ENCODE assay signal across 16 cellular contexts in genomic region chr2:127740665-127741287, GRCh38. TPM values are rescaled to one million over a fixed set of nuclear protein-coding genes. Genes with fewer than 3 reads are reported as not detected.
A peak's percentile ranks its signal among the peaks of the same experiment; 100 is the strongest.
DNase-seq lines count a peak whose midpoint lies in the region; ATAC-seq, FAIRE-seq and TF ChIP-seq lines count a peak whose summit lies in the region.
"Had no signal": no experiment of that assay in that cellular context is flagged by ENCODE, and none has a peak within 500 bp of the region (broad histone marks: within the 10 kb centered on the region; RNA-seq: fewer than 3 reads in every experiment).

No MANE protein-coding gene starts in this region.

- 0 out of 2 replicates have a peak overlapping the region, but pooled peaks have one; percentile 5 for H3K27ac ChIP-seq in Karpas-422 (ENCODE audit: low read length)
- H3K27ac ChIP-seq in hepatocyte, result peak overlapping the region; percentile 54
- H3K27ac ChIP-seq: body of pancreas, dorsolateral prefrontal cortex had no signal

- no peak overlapping the region for H3K9ac ChIP-seq in Karpas-422 (ENCODE audit: low read length)

- H3K9me3 ChIP-seq in Karpas-422 (ENCODE audit: low read length) (no peaks in the 10 kb centered on the region), hepatocyte (ENCODE audit: low read depth) (no peaks in the 10 kb centered on the region)
- H3K9me3 ChIP-seq: body of pancreas had no signal

- H3K9me2 ChIP-seq in Karpas-422 (replicated peaks; ENCODE audit: insufficient read depth, low read length) (no peaks in the 10 kb centered on the region), hepatocyte (replicated peaks; ENCODE audit: insufficient read depth) (no peaks in the 10 kb centered on the region)

- H3K79me2 ChIP-seq in Karpas-422 (ENCODE audit: low read length) (peaks cover 57% of the 10 kb centered on the region), hepatocyte (peaks cover 4% of the 10 kb centered on the region)

- H4K20me1 ChIP-seq in Karpas-422 (ENCODE audit: insufficient read depth, low read depth, low read length) (no peaks in the 10 kb centered on the region), hepatocyte (ENCODE audit: insufficient read depth, poor library complexity, severe bottlenecking) (no peaks in the 10 kb centered on the region)

- TF ChIP-seq CTCF in hepatocyte (IDR thresholded peaks at IDR 0.05; ENCODE audit: poor library complexity), result no peak

- H3K36me3 ChIP-seq in Karpas-422 (ENCODE audit: insufficient read depth, low read length) (peaks cover 56% of the 10 kb centered on the region; the same call in 1 of the 2 replicates), hepatocyte (replicated peaks; ENCODE audit: insufficient read depth, low read depth) (no peaks in the 10 kb centered on the region)

- H3K27me3 ChIP-seq in Karpas-422 (ENCODE audit: low read length) (no peaks in the 10 kb centered on the region), hepatocyte (no peaks in the 10 kb centered on the region)
- H3K27me3 ChIP-seq: body of pancreas, dorsolateral prefrontal cortex had no signal

- WGBS in hepatocyte (ENCODE audit: low lambda C conversion rate, missing lambda C conversion rate), result 91% methylated on average over 3 of the region's 3 CpGs

- FAIRE-seq in GM12891 (lab: Jason Lieb, UNC), result peak; percentile 20

- DNase-seq in GM12891 (ENCODE audit: insufficient read length, low spot score) (no peak), Karpas-422 (no peak), NOMO-1 (lab: John Stamatoyannopoulos, UW; ENCODE audit: unreplicated experiment in 2 of 2) (peak; percentile 6 to 59), hepatocyte (ENCODE audit: low spot score) (no peak), kidney glomerular epithelial cell (lab: John Stamatoyannopoulos, UW) (no peak), T-helper 9 cell (no peak)
- DNase-seq: activated CD4-positive, alpha-beta T cell treated with anti-CD3 and anti-CD28 coated beads for 48 hours; activated effector memory CD4-positive, alpha-beta T cell treated with anti-CD3 and anti-CD28 coated beads, Interleukin-2, amount 50 U/mL, for 16 hours; body of pancreas; CD4-positive, alpha-beta T cell; dorsolateral prefrontal cortex; HFFc6; NCI-H1694; SW 1271 had no signal

- H3K4me1 ChIP-seq in Karpas-422 (ENCODE audit: low read length), result peaks cover 17% of the 10 kb centered on the region
- H3K4me1 ChIP-seq in hepatocyte (ENCODE audit: insufficient read depth), result peaks cover 16% of the 10 kb centered on the region

- H3K4me2 ChIP-seq in Karpas-422 (ENCODE audit: low read depth, low read length, poor library complexity, severe bottlenecking), result no peak overlapping the region
- no peak overlapping the region for H3K4me2 ChIP-seq in hepatocyte

- H2AFZ ChIP-seq in Karpas-422 (ENCODE audit: low read length) (no peak overlapping the region), hepatocyte (no peak overlapping the region)

- ATAC-seq in GM21526 (IDR thresholded peaks at IDR 0.05; ENCODE audit: low FRiP score, unreplicated experiment), result no peak
- ATAC-seq in GM18870 (IDR thresholded peaks at IDR 0.05; ENCODE audit: unreplicated experiment), result no peak
- ATAC-seq: body of pancreas had no signal

- H3K4me3 ChIP-seq in Karpas-422 (ENCODE audit: low read length), result no peak overlapping the region
- H3K4me3 ChIP-seq in hepatocyte, result no peak overlapping the region
- H3K4me3 ChIP-seq: body of pancreas, dorsolateral prefrontal cortex had no signal

- no peak for TF ChIP-seq POLR2A in GM12891 (IDR thresholded peaks at IDR 0.05; ENCODE audit: low read depth, low read length)

TF ChIP-seq in GM12891, 5 proteins besides CTCF, POLR2A, EP300 and RAD21:
- TF ChIP-seq SPI1 (IDR thresholded peaks at IDR 0.05; ENCODE audit: low read depth, low read length) (peak; percentile 84), POU2F2 (IDR thresholded peaks at IDR 0.05; ENCODE audit: low read depth, low read length) (no peak)

RNA-seq across cellular contexts. Expression of gene SFT2D3, which starts 39.5 kb away (rescaled TPM):
- polyA plus RNA-seq in GM12891 (2012; ENCODE audit: low read depth, missing spikeins), result not detected
- 3.2 and 4.0 TPM in 2 replicates for total RNA-seq in Karpas-422 (2014; rRNA removed; shearing (Covaris generic); ENCODE audit: low replicate concordance)
- 10.2 and 10.7 TPM in 2 replicates for total RNA-seq in hepatocyte
- 1.6 TPM in 1 of 2 replicates, not detected in the other for polyA plus RNA-seq in hepatocyte

Comparison
In these comparisons a context has a peak if more than half of its experiments do, and no peak if none do; other contexts are left out.
1. DNase-seq: peak in NOMO-1 (2 of 2); none in GM12891 (single experiment), Karpas-422 (single experiment), hepatocyte (single experiment), kidney glomerular epithelial cell (single experiment) and T-helper 9 cell (single experiment).